24 cellular contexts compared by ENCODE assay signal in genomic region chr10:114028425-114028824, GRCh38. TPM values are rescaled to one million over a fixed set of nuclear protein-coding genes. Genes with fewer than 3 reads are reported as not detected.
DNase-seq lines count a peak whose midpoint lies in the region; ATAC-seq, FAIRE-seq and TF ChIP-seq lines count a peak whose summit lies in the region.
"Had no signal": no experiment of that assay in that cellular context is flagged by ENCODE, and none has a peak within 500 bp of the region (broad histone marks: within the 10 kb centered on the region; RNA-seq: fewer than 3 reads in every experiment).

No MANE protein-coding gene starts in this region.

- H3K4me1 Mint-ChIP-seq in natural killer cell treated with Interleukin-12 subunit alpha and Interleukin-12 subunit beta and Interleukin-15 and Interleukin-18, amount 100 ng/mL, for 72 hours (ENCODE audit: low read depth in 2 of 2): peaks cover 29 to 42% of the 10 kb centered on the region in 2 donors

- TF ChIP-seq CTCF in RWPE2 (IDR thresholded peaks at IDR 0.05; ENCODE audit: poor library complexity, severe bottlenecking): no peak

- H3K27ac ChIP-seq in RWPE2 (ENCODE audit: poor library complexity, severe bottlenecking): peak overlapping the region; percentile 93
- H3K27ac ChIP-seq in substantia nigra (ENCODE audit: low read depth, low read length, poor library complexity, severe bottlenecking): no peak overlapping the region
- H3K27ac ChIP-seq: BLaER1 had no signal

- H3K9me3 Mint-ChIP-seq in natural killer cell treated with Interleukin-12 subunit alpha and Interleukin-12 subunit beta and Interleukin-15 and Interleukin-18, amount 100 ng/mL, for 72 hours: peaks cover 4% of the 10 kb centered on the region
- H3K9me3 Mint-ChIP-seq: CD4-positive, alpha-beta T cell; CD8-positive, alpha-beta memory T cell had no signal

- no peak for TF ChIP-seq POLR2A in GM12891 (IDR thresholded peaks at IDR 0.05; ENCODE audit: low read depth, low read length)

- H3K4me1 ChIP-seq in RWPE2 (ENCODE audit: insufficient read depth, poor library complexity, severe bottlenecking): peaks cover 51% of the 10 kb centered on the region

- ATAC-seq in RWPE2 (ENCODE audit: low read depth): no peak
- peak; percentile 42 for ATAC-seq in esophagus mucosa
- ATAC-seq in natural killer cell treated with Interleukin-12 subunit alpha and Interleukin-12 subunit beta and Interleukin-15 and Interleukin-18, amount 100 ng/mL, for 72 hours: no peak

- FAIRE-seq in GM12891 (lab: Jason Lieb, UNC) (peak; percentile 41), urothelium cell line (lab: Jason Lieb, UNC) (peak; percentile 5)
- FAIRE-seq: D721Med, GM12892, GM19239, H54 had no signal

- peaks cover 4% of the 10 kb centered on the region for H3K36me3 Mint-ChIP-seq in natural killer cell treated with Interleukin-12 subunit alpha and Interleukin-12 subunit beta and Interleukin-15 and Interleukin-18, amount 100 ng/mL, for 72 hours
- H3K36me3 Mint-ChIP-seq: CD8-positive, alpha-beta memory T cell had no signal

- peaks cover 3 to 9% of the 10 kb centered on the region in 2 donors for H3K27me3 Mint-ChIP-seq in natural killer cell treated with Interleukin-12 subunit alpha and Interleukin-12 subunit beta and Interleukin-15 and Interleukin-18, amount 100 ng/mL, for 72 hours
- H3K27me3 Mint-ChIP-seq: B cell had no signal

- no peaks in the 10 kb centered on the region for H3K9me3 ChIP-seq in RWPE2 (ENCODE audit: severe bottlenecking)
- H3K9me3 ChIP-seq: BLaER1, HAP-1 had no signal

- H3K36me3 ChIP-seq in RWPE2 (ENCODE audit: low read depth): no peaks in the 10 kb centered on the region
- H3K36me3 ChIP-seq: BLaER1, HAP-1 had no signal

- no peak for DNase-seq in GM12891 (ENCODE audit: insufficient read length, low spot score)
- DNase-seq in RWPE2 (ENCODE audit: low spot score): no peak
- no peak for DNase-seq in urothelium cell line (ENCODE audit: low spot score)
- DNase-seq in substantia nigra (lab: John Stamatoyannopoulos, UW): no peak
- no peak for DNase-seq in natural killer cell treated with Interleukin-12 subunit alpha and Interleukin-12 subunit beta and Interleukin-15 and Interleukin-18, amount 100 ng/mL, for 72 hours (ENCODE audit: low spot score)
- DNase-seq in SKM-1 (lab: John Stamatoyannopoulos, UW; ENCODE audit: unreplicated experiment): no peak
- no peak for DNase-seq in NCI-H2107 treated with DMSO at 0.1 percent for 48 hours (lab: John Stamatoyannopoulos, UW; ENCODE audit: unreplicated experiment)
- DNase-seq: CD4-positive, alpha-beta T cell; CD8-positive, alpha-beta memory T cell; DMS 273 treated with DMSO at 0.1 percent for 48 hours; DMS79; EL; GDM1; GOT3 had no signal

- H3K27me3 ChIP-seq in RWPE2 (ENCODE audit: insufficient read depth, poor library complexity, severe bottlenecking): no peaks in the 10 kb centered on the region
- H3K27me3 ChIP-seq: BLaER1 had no signal

- H3K4me3 Mint-ChIP-seq in natural killer cell treated with Interleukin-12 subunit alpha and Interleukin-12 subunit beta and Interleukin-15 and Interleukin-18, amount 100 ng/mL, for 72 hours: no peak overlapping the region
- H3K4me3 Mint-ChIP-seq: B cell; CD14-positive monocyte; CD4-positive, alpha-beta T cell; CD8-positive, alpha-beta memory T cell had no signal

- no peak overlapping the region for H3K4me3 ChIP-seq in RWPE2 (ENCODE audit: severe bottlenecking)
- H3K4me3 ChIP-seq: BLaER1, HAP-1 had no signal

- H3K27ac Mint-ChIP-seq in natural killer cell treated with Interleukin-12 subunit alpha and Interleukin-12 subunit beta and Interleukin-15 and Interleukin-18, amount 100 ng/mL, for 72 hours: peak overlapping the region in 1 of 2 donors; percentile 11
- H3K27ac Mint-ChIP-seq: B cell; CD14-positive monocyte; CD4-positive, alpha-beta T cell; CD8-positive, alpha-beta memory T cell had no signal

TF ChIP-seq in GM12891, 5 proteins besides CTCF, POLR2A, EP300 and RAD21:
- TF ChIP-seq POLR2AphosphoS5 (IDR thresholded peaks at IDR 0.05; ENCODE audit: low read depth, low read length): no peak
- TF ChIP-seq SPI1 (IDR thresholded peaks at IDR 0.05; ENCODE audit: low read depth, low read length): no peak
- no peak for TF ChIP-seq TAF1 (IDR thresholded peaks at IDR 0.05; ENCODE audit: low read depth, low read length)
- no peak for TF ChIP-seq POU2F2 (IDR thresholded peaks at IDR 0.05; ENCODE audit: low read depth, low read length)
- no peak for TF ChIP-seq PAX5 (IDR thresholded peaks at IDR 0.05; ENCODE audit: insufficient read depth, low read length, severe bottlenecking)

RNA-seq across cellular contexts. Expression of gene ADRB1, which starts 15.2 kb away (rescaled TPM):
- polyA plus RNA-seq in GM12891 (2012; ENCODE audit: low read depth, missing spikeins): 2.6 TPM
- 0.04 TPM for total RNA-seq in esophagus mucosa
- total RNA-seq in natural killer cell treated with Interleukin-12 subunit alpha and Interleukin-12 subunit beta and Interleukin-15 and Interleukin-18, amount 100 ng/mL, for 72 hours: 1 to 10 TPM; 1.3 to 1.6 TPM
- total RNA-seq: B cell had no signal
- polyA plus RNA-seq: AG04450; CD8-positive, alpha-beta memory T cell had no signal
